ENCODE assay signal across 7 cellular contexts in the genomic region with DNA sequence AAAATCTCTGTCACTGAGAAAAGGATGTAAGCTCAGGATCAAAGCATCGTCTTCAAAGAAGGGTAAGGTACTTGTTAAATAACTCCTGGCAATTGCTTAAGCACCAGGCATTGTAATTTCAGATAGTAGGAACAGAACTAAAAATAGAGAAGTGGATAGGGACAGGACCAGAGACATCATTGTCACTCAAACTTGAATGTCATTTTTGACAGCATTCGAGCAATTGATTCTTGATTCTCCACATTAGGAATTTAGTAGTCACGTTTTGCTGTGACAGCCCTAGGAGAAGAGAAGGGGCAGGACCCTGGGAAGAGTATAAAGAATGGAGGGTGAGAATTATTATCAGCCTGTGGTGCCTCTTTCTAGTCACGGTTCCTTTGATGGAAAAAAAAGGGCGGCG. TPM values are rescaled to one million over a fixed set of nuclear protein-coding genes. Genes with fewer than 3 reads are reported as not detected.
"Had no signal": no experiment of that assay in that cellular context is flagged by ENCODE, and none has a peak within 500 bp of the region (broad histone marks: within the 10 kb centered on the region; RNA-seq: fewer than 3 reads in every experiment).

No MANE protein-coding gene starts in this region.

- H3K9me3 Mint-ChIP-seq: HFFc6 had no signal

- H3K36me3 Mint-ChIP-seq: IgD-negative memory B cell had no signal

- H3K27ac Mint-ChIP-seq: HFFc6 had no signal

- ATAC-seq: HCT116, HepG2 had no signal

- H3K4me3 Mint-ChIP-seq: HFFc6, IgD-negative memory B cell had no signal

- DNase-seq: GM23248, GOT3, H7, HFFc6 had no signal

RNA-seq across cellular contexts. Expression of a gene that starts 50.1 kb away (rescaled TPM):
- total RNA-seq: HepG2, HFFc6 had no signal
